Comparison of ENCODE assay signal across 1 cellular context in genomic region chr7:151087247-151088018, GRCh38.
TF ChIP-seq lines count a peak whose summit lies in the region.

No MANE protein-coding gene starts in this region.

TF ChIP-seq in IMR-90, 13 proteins besides CTCF, POLR2A, EP300 and RAD21:
- TF ChIP-seq MAZ (IDR thresholded peaks at IDR 0.05; ENCODE audit: borderline replicate concordance, low read depth, low read length) (peak; percentile 19; the same call in 1 of the 2 replicates), MXI1 (IDR thresholded peaks at IDR 0.05; ENCODE audit: borderline replicate concordance, low read depth, low read length) (peak; percentile 68), BHLHE40 (IDR thresholded peaks at IDR 0.05; ENCODE audit: low read depth, low read length) (peak; percentile 3; the same call in 1 of the 2 replicates), SMC3 (IDR thresholded peaks at IDR 0.05; ENCODE audit: low read depth, low read length) (peak; percentile 28), USF2 (IDR thresholded peaks at IDR 0.05; ENCODE audit: low read depth, low read length) (no peak; the same call in 1 of the 2 replicates), CEBPB (IDR thresholded peaks at IDR 0.05; ENCODE audit: low read depth, low read length) (no peak)
